25 cellular contexts compared by ENCODE assay signal in genomic region chr5:109089191-109089590, GRCh38.
"Had no signal": no experiment of that assay in that cellular context is flagged by ENCODE, and none has a peak within 500 bp of the region (broad histone marks: within the 10 kb centered on the region; RNA-seq: fewer than 3 reads in every experiment).

No MANE protein-coding gene starts in this region.

- ATAC-seq: activated CD4-positive, alpha-beta T cell treated with anti-CD3 and anti-CD28 coated beads for 36 hours; activated T-cell treated with anti-CD3 and anti-CD28 coated beads, Interleukin-2, amount 50 U/mL, for 4 hours; activated T-helper 17 cell treated with anti-CD3 and anti-CD28 coated beads, Interleukin-2, amount 50 U/mL, for 72 hours; effector memory CD8-positive, alpha-beta T cell; foreskin keratinocyte; gastrocnemius medialis; heart left ventricle had no signal

- H3K36me3 ChIP-seq: brain microvascular endothelial cell, esophagus muscularis mucosa, gastrocnemius medialis, heart left ventricle had no signal

- H3K4me1 ChIP-seq: esophagus muscularis mucosa, foreskin keratinocyte, gastrocnemius medialis, heart left ventricle had no signal

- H3K9me3 ChIP-seq: esophagus muscularis mucosa, gastrocnemius medialis, heart left ventricle had no signal

- H3K27me3 ChIP-seq: brain microvascular endothelial cell, esophagus muscularis mucosa, foreskin keratinocyte, gastrocnemius medialis, heart left ventricle had no signal

- H3K4me3 ChIP-seq: esophagus muscularis mucosa, gastrocnemius medialis, heart left ventricle had no signal

- DNase-seq: activated CD4-positive, alpha-beta memory T cell treated with anti-CD3 and anti-CD28 coated beads for 36 hours; activated CD4-positive, alpha-beta T cell treated with anti-CD3 and anti-CD28 coated beads for 36 hours; activated CD4-positive, alpha-beta T cell treated with anti-CD3 and anti-CD28 coated beads, Interleukin-2, amount 10 ng/mL, durations not matched to agents 24 days and 14 days; activated CD4-positive, CD25-positive, alpha-beta regulatory T cell; activated CD4-positive, CD25-positive, alpha-beta regulatory T cell treated with anti-CD3 and anti-CD28 coated beads, Interleukin-2, amount 50 U/mL, for 72 hours; activated effector memory CD4-positive, alpha-beta T cell treated with Interleukin-2 at 50 U/mL for 16 hours; activated gamma-delta T cell treated with Interleukin-2 at 50 U/mL for 16 hours; activated naive CD4-positive, alpha-beta T cell treated with anti-CD3 and anti-CD28 coated beads, Interleukin-2, amount 50 U/mL, for 16 hours; activated naive CD4-positive, alpha-beta T cell treated with Interleukin-2 at 50 U/mL for 16 hours; activated T-cell treated with anti-CD3 and anti-CD28 coated beads, Interleukin-2, amount 50 U/mL, for 4 hours; amygdala; aorta; brain microvascular endothelial cell; cortex of kidney; dermis blood vessel endothelial cell; effector CD4-positive, alpha-beta T cell; effector memory CD8-positive, alpha-beta T cell; erythroblast; foreskin keratinocyte; gastrocnemius medialis; glutamatergic neuron; heart left ventricle; T-helper 2 cell had no signal

- H3K27ac ChIP-seq: brain microvascular endothelial cell, esophagus muscularis mucosa, foreskin keratinocyte, gastrocnemius medialis, heart left ventricle had no signal
